Comparison of ENCODE assay signal across 7 cellular contexts in the genomic region with DNA sequence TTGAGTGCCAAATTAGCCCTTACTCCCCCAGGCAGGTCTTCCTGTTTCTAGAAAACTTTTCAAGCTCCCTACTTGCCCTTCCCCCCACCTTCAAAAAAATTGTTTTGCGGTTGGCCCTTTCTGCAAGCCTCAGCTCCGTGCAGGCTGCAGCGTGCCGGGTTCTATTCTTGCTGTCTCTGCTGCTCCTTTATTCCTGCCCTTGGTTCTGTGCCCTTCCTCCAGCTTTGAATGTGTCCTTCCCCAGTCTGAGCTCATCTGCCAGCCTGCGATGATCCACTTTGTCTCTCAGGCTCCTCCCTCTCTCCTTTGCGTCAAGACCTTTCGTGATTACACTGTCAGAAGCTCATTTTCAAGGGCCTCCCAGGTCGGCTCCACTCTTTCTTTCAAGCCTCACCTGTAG.
A peak's percentile ranks its signal among the peaks of the same experiment; 100 is the strongest.
DNase-seq lines count a peak whose midpoint lies in the region; ATAC-seq and TF ChIP-seq lines count a peak whose summit lies in the region.

No MANE protein-coding gene starts in this region.

- TF ChIP-seq CTCF in endodermal cell (conservative IDR thresholded peaks at IDR 0.05), result no peak
- no peak for TF ChIP-seq CTCF in Caco-2 (IDR thresholded peaks at IDR 0.05; ENCODE audit: insufficient read depth in 1 of 2, low read depth in 1 of 2, low read length in 1 of 2, severe bottlenecking in 1 of 2, unreplicated experiment in 1 of 2)

- H3K27ac ChIP-seq in endodermal cell (ENCODE audit: low read depth, low read length), result no peak overlapping the region

- H3K9ac ChIP-seq in endodermal cell (ENCODE audit: extremely low read depth, low read length, poor library complexity, severe bottlenecking), result no peak overlapping the region

- H3K27me3 ChIP-seq in endodermal cell (ENCODE audit: control insufficient read depth, insufficient read depth, low read length, poor library complexity, severe bottlenecking), result no peaks in the 10 kb centered on the region
- H3K27me3 ChIP-seq in Caco-2 (replicated peaks; ENCODE audit: control insufficient read depth, insufficient read depth, low read length), result no peaks in the 10 kb centered on the region

- no TSS peak for BruUV-seq in Caco-2 (replicated peaks; lab: Mats Ljungman, UMichigan)

- no peak for ATAC-seq in GM18907 (IDR thresholded peaks at IDR 0.05; ENCODE audit: unreplicated experiment)

- H3K27me3 Mint-ChIP-seq in endodermal cell (ENCODE audit: insufficient read depth) (no peaks in the 10 kb centered on the region), Caco-2 (ENCODE audit: insufficient read depth, unreplicated experiment) (no peaks in the 10 kb centered on the region)

- H3K4me3 ChIP-seq in endodermal cell (ENCODE audit: low read length), result no peak overlapping the region
- no peak overlapping the region for H3K4me3 ChIP-seq in Caco-2 (ENCODE audit: low read depth, low read length)

- intact Hi-C loops in Caco-2 (cut with micrococcal nuclease; ENCODE audit: unreplicated experiment), result no loop called here

- peaks cover 12% of the 10 kb centered on the region for H3K4me1 Mint-ChIP-seq in endodermal cell
- H3K4me1 Mint-ChIP-seq in Caco-2 (ENCODE audit: low read depth, unreplicated experiment), result no peaks in the 10 kb centered on the region

- H3K36me3 ChIP-seq in endodermal cell (ENCODE audit: control insufficient read depth, insufficient read depth, low read length) (no peaks in the 10 kb centered on the region), Caco-2 (ENCODE audit: control insufficient read depth, insufficient read depth, low read length) (no peaks in the 10 kb centered on the region)

- H3K4me3 Mint-ChIP-seq in endodermal cell (no peak overlapping the region), Caco-2 (ENCODE audit: unreplicated experiment) (no peak overlapping the region)

- CTCF ChIA-PET in Caco-2 (lab: Charles Lee), result no interaction called here

- DNase-seq in MV-4-11 (lab: John Stamatoyannopoulos, UW) (peak; percentile 85), UCSD-AML1 (lab: John Stamatoyannopoulos, UW; ENCODE audit: unreplicated experiment) (peak; percentile 70), endodermal cell (peak; percentile 73), Caco-2 (no peak), epidermal melanocyte (ENCODE audit: insufficient read length, low spot score) (no peak)
- peak in 2 of 3 experiments; percentile 29 to 34 for DNase-seq in stimulated activated CD4-positive, alpha-beta T cell treated with anti-CD3 and anti-CD28 coated beads, TNF-alpha, amount 100 ng/mL, for 24 hours (ENCODE audit: low read depth in 3 of 3)

- H3K9me3 Mint-ChIP-seq in endodermal cell (no peaks in the 10 kb centered on the region), Caco-2 (ENCODE audit: unreplicated experiment) (no peaks in the 10 kb centered on the region)

- H3K36me3 Mint-ChIP-seq in endodermal cell (ENCODE audit: low read depth), result no peaks in the 10 kb centered on the region
- no peaks in the 10 kb centered on the region for H3K36me3 Mint-ChIP-seq in Caco-2 (ENCODE audit: insufficient read depth, unreplicated experiment)

- POLR2A ChIA-PET in Caco-2 (lab: Charles Lee), result no interaction called here

- WGBS in endodermal cell (ENCODE audit: insufficient coverage in 1 of 2, insufficient read length in 1 of 2), 2 experiments, result 47 to 53% methylated on average over 7 to 8 of the region's 8 CpGs

- no peaks in the 10 kb centered on the region for H3K9me3 ChIP-seq in endodermal cell (ENCODE audit: control insufficient read depth, low read length)
- H3K9me3 ChIP-seq in Caco-2, result no peaks in the 10 kb centered on the region

- H3K27ac Mint-ChIP-seq in endodermal cell, result no peak overlapping the region
- no peak overlapping the region for H3K27ac Mint-ChIP-seq in Caco-2 (ENCODE audit: unreplicated experiment)

- H3K4me1 ChIP-seq in endodermal cell (ENCODE audit: control insufficient read depth, insufficient read depth, low read length), result no peaks in the 10 kb centered on the region
- no peaks in the 10 kb centered on the region for H3K4me1 ChIP-seq in Caco-2

Comparison
In these comparisons a context has a peak if more than half of its experiments do, and no peak if none do; other contexts are left out.
1. DNase-seq: peak in MV-4-11 (single experiment), UCSD-AML1 (single experiment), endodermal cell (single experiment) and stimulated activated CD4-positive, alpha-beta T cell treated with anti-CD3 and anti-CD28 coated beads, TNF-alpha, amount 100 ng/mL, for 24 hours (2 of 3); none in Caco-2 (0 of 2) and epidermal melanocyte (single experiment).